In genomic region chr2:200477667-200478121, GRCh38 we compare ENCODE assay signal across 17 cellular contexts. TPM values are rescaled to one million over a fixed set of nuclear protein-coding genes. Genes with fewer than 3 reads are reported as not detected.
DNase-seq lines count a peak whose midpoint lies in the region; ATAC-seq, FAIRE-seq and TF ChIP-seq lines count a peak whose summit lies in the region.
"Had no signal": no experiment of that assay in that cellular context is flagged by ENCODE, and none has a peak within 500 bp of the region (broad histone marks: within the 10 kb centered on the region; RNA-seq: fewer than 3 reads in every experiment).

No MANE protein-coding gene starts in this region.

- peaks cover 0 to 39% of the 10 kb centered on the region in 2 donors for H3K36me3 ChIP-seq in psoas muscle (ENCODE audit: insufficient read depth in 1 of 2, low read depth in 1 of 2)

- peaks cover 93% of the 10 kb centered on the region for H3K36me3 Mint-ChIP-seq in Calu3 (ENCODE audit: insufficient read depth, unreplicated experiment)

- 60% methylated on average over 21 of the region's 21 CpGs for WGBS in right cardiac atrium
- 21 to 36% (median 21%) methylated on average over 21 of the region's 21 CpGs for WGBS in psoas muscle, 3 donors

- intact Hi-C loops in Calu3 (cut with micrococcal nuclease; ENCODE audit: unreplicated experiment) (no loop called here), right cardiac atrium (cut with DNase I) (loop anchor here in 3 of 4 donors (2.0 to 10.0 kb wide), 5 partner anchors 163 to 500 kb away; partner anchors contain the start of gene SPATS2L (in 2 of the 3)), psoas muscle (cut with DNase I) (no loop called here)

- ATAC-seq in right cardiac atrium (peak; percentile 93 to 95), psoas muscle (peak; percentile 47 to 81 (median 66)), GM21423 (IDR thresholded peaks at IDR 0.05; ENCODE audit: unreplicated experiment) (no peak), GM18498 (IDR thresholded peaks at IDR 0.05; ENCODE audit: unreplicated experiment) (no peak)
- ATAC-seq: activated T-cell treated with anti-CD3 and anti-CD28 coated beads, Interleukin-2, amount 50 U/mL, for 72 hours had no signal

- DNase-seq in Calu3 (no peak), cardiac fibroblast (ENCODE audit: low read depth in 2 of 2) (peak; percentile 49 to 59), right cardiac atrium (peak; percentile 83 to 89 (median 88)), psoas muscle (peak; percentile 71 to 86), H54 (ENCODE audit: insufficient read length, low spot score) (no peak)
- DNase-seq in activated CD4-positive, CD25-positive, alpha-beta regulatory T cell (lab: John Stamatoyannopoulos, UW), result no peak
- DNase-seq: activated T-cell treated with anti-CD3 and anti-CD28 coated beads, Interleukin-2, amount 50 U/mL, for 72 hours; COR-L47; effector CD4-positive, alpha-beta T cell; H7; NCI-H1694; NCI-H526 treated with DMSO at 0.1 percent for 48 hours; nephron progenitor cell had no signal

- TSS peak; percentile 82 for BruUV-seq in Calu3 (replicated peaks; lab: Mats Ljungman, UMichigan)

- no peaks in the 10 kb centered on the region for H3K27me3 ChIP-seq in right cardiac atrium (ENCODE audit: control insufficient read depth, insufficient read depth)
- H3K27me3 ChIP-seq in psoas muscle (ENCODE audit: insufficient read depth in 3 of 3, low read length in 2 of 3), result no peaks in the 10 kb centered on the region

- no peak for TF ChIP-seq POLR2A in H54 (IDR thresholded peaks at IDR 0.05; ENCODE audit: low read depth, low read length)

- H3K4me1 ChIP-seq in right cardiac atrium (ENCODE audit: control insufficient read depth, insufficient read depth, low read length) (no peaks in the 10 kb centered on the region), psoas muscle (peaks cover 4% of the 10 kb centered on the region)

- H3K9me3 Mint-ChIP-seq in Calu3 (ENCODE audit: low read depth, unreplicated experiment), result no peaks in the 10 kb centered on the region
- H3K9me3 Mint-ChIP-seq: activated T-cell treated with anti-CD3 and anti-CD28 coated beads, Interleukin-2, amount 50 U/mL, for 72 hours; nephron progenitor cell; T-helper 1 cell treated with Interleukin-12 subunit alpha and Interleukin-12 subunit beta and Interleukin-4 antibody, amounts not matched to agents 30 μg/mL and 1 μg/mL, for 36 hours had no signal

- peaks cover 24% of the 10 kb centered on the region for H3K4me1 Mint-ChIP-seq in Calu3 (ENCODE audit: low read depth, unreplicated experiment)

- H3K27me3 Mint-ChIP-seq in Calu3 (ENCODE audit: unreplicated experiment), result no peaks in the 10 kb centered on the region

- CTCF ChIA-PET in Calu3 (lab: Charles Lee), result no interaction called here

- H3K4me3 ChIP-seq in cardiac fibroblast (replicated peaks in 1 of 2; ENCODE audit: low read depth in 2 of 2, low read length in 2 of 2) (no peak overlapping the region), right cardiac atrium (ENCODE audit: low read length) (peak overlapping the region; percentile 43), psoas muscle (peak overlapping the region; percentile 51)
- H3K4me3 ChIP-seq: thoracic aorta had no signal

- peak overlapping the region; percentile 78 for H3K27ac ChIP-seq in right cardiac atrium (ENCODE audit: low read length)
- H3K27ac ChIP-seq in psoas muscle, result peak overlapping the region; percentile 68
- H3K27ac ChIP-seq: thoracic aorta had no signal

- no peak overlapping the region for H3K27ac Mint-ChIP-seq in Calu3 (ENCODE audit: unreplicated experiment)
- H3K27ac Mint-ChIP-seq: nephron progenitor cell; T-helper 1 cell treated with Interleukin-12 subunit alpha and Interleukin-12 subunit beta and Interleukin-4 antibody, amounts not matched to agents 30 μg/mL and 1 μg/mL, for 36 hours had no signal

- H3K9me3 ChIP-seq in right cardiac atrium (ENCODE audit: control insufficient read depth, low read length) (no peaks in the 10 kb centered on the region), psoas muscle (no peaks in the 10 kb centered on the region)
- H3K9me3 ChIP-seq: thoracic aorta had no signal

- no peak for FAIRE-seq in H54 (lab: Jason Lieb, UNC)

- H3K4me3 Mint-ChIP-seq in Calu3 (ENCODE audit: low read depth, unreplicated experiment), result no peak overlapping the region
- H3K4me3 Mint-ChIP-seq: activated T-cell treated with anti-CD3 and anti-CD28 coated beads, Interleukin-2, amount 50 U/mL, for 72 hours; nephron progenitor cell; T-helper 1 cell treated with Interleukin-12 subunit alpha and Interleukin-12 subunit beta and Interleukin-4 antibody, amounts not matched to agents 30 μg/mL and 1 μg/mL, for 36 hours had no signal

- TF ChIP-seq CTCF in Calu3 (IDR thresholded peaks at IDR 0.05; ENCODE audit: unreplicated experiment), result no peak
- TF ChIP-seq CTCF in cardiac fibroblast (IDR thresholded peaks at IDR 0.05; ENCODE audit: low read depth, low read length), result no peak
- TF ChIP-seq CTCF in psoas muscle (IDR thresholded peaks at IDR 0.05), result no peak

RNA-seq across cellular contexts. Expression of gene KCTD18, which starts 32.2 kb away (rescaled TPM):
- total RNA-seq in Calu3 (2022) (11.8 and 13.6 TPM in 2 replicates), right cardiac atrium (10 to 100 TPM in 3 of 4 donors, 1 to 10 TPM in 1; 9.8 to 13.4 (median 12.2) TPM), psoas muscle (10 to 100 TPM in 3 of 4 donors, 1 to 10 TPM in 1; 9.7 to 13.9 (median 10.3) TPM)
- polyA plus RNA-seq in right cardiac atrium (6.7 TPM), psoas muscle (10 to 100 TPM in 1 of 3 donors, 1 to 10 TPM in 2; 7.1 to 24.0 (median 7.9) TPM)

RNA-seq across cellular contexts. Expression of gene SGO2, which starts 48.3 kb away (rescaled TPM):
- 18.0 and 22.9 TPM in 2 replicates for total RNA-seq in Calu3 (2022)
- total RNA-seq in right cardiac atrium, result 1 to 10 TPM; 1.1 to 2.6 (median 1.8) TPM
- polyA plus RNA-seq in right cardiac atrium, result 0.81 TPM
- total RNA-seq in psoas muscle, result under 1 TPM; 0.22 to 0.60 (median 0.48) TPM
- polyA plus RNA-seq in psoas muscle, result 1 to 10 TPM in 2 of 3 donors, under 1 TPM in 1; 0.28 to 2.6 (median 1.1) TPM

Comparison
In these comparisons a context has a peak if more than half of its experiments do, and no peak if none do; other contexts are left out.
1. DNase-seq: peak in cardiac fibroblast (2 of 2), right cardiac atrium (3 of 3) and psoas muscle (2 of 2); none in Calu3 (single experiment), activated CD4-positive, CD25-positive, alpha-beta regulatory T cell (0 of 4) and H54 (single experiment).
2. H3K4me3 ChIP-seq: peak in right cardiac atrium (single experiment) and psoas muscle (single experiment); none in cardiac fibroblast (0 of 2).
3. ATAC-seq: peak in right cardiac atrium (2 of 2) and psoas muscle (4 of 4); none in GM21423 (single experiment) and GM18498 (single experiment).
4. intact Hi-C loops: an anchor here in right cardiac atrium (2.0 to 10.0 kb wide); none called in Calu3 and psoas muscle.